Comparison of ENCODE assay signal across 8 cellular contexts in the genomic region with DNA sequence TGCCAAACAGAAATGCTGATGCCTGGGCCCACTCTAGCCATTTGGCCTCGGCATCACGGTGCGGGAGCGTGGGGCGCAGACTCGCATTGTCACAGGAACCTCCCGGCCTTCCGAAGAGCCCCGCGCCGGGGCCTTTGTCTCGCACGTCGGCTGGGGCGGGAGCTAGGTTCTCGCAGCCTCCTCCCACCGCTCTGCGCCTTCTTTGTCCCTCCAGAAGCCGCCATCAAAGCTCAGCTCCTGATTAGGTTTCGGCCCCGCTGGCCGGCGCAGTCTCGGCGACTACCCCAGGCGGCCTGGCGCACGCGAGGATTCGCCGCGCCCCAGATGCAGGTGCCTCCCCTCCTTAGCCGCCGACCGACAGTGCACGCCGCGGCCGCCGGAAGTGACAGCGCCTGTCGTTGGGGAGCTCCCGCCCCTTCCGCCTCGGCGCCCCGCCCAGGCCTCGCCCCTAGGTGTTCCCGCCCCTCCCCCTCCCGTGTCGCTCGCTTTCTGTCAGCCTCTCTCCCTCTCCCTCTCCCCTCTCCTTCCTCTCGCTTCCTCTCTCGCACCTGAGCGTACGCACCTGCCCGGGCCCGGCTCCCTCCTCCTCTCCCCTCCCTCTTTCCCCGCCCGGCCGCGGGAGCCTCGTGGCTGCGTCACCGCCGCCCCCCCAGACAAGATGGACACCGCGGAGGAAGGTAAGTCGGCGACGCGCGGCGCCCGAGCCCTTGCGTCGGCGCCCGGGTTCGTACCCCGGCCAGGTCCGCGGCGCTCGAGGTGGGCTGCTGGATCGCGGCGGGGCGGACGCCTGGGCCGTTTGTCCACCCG. TPM values are rescaled to one million over a fixed set of nuclear protein-coding genes. Genes with fewer than 3 reads are reported as not detected.
DNase-seq lines count a peak whose midpoint lies in the region; ATAC-seq and TF ChIP-seq lines count a peak whose summit lies in the region.

MARCHF6 (plus strand) TSS at position 455 of the 807 bp plus-strand sequence; CDS start at position 659, 204 bp downstream.

- POLR2A ChIA-PET in BJ (lab: Charles Lee) = interaction anchor here (0.5 kb wide), 1 partner anchor 40 kb away, joined by 3 read pairs; no protein-coding TSS in a partner anchor

- no peak for TF ChIP-seq CTCF in BJ (IDR thresholded peaks at IDR 0.05; ENCODE audit: insufficient read depth, low read depth, low read length)

- CTCF ChIA-PET in BJ (lab: Yijun Ruan, JAX) = interaction anchor here (0.9 to 1.7 kb wide), 5 partner anchors 24 to 88 kb away, joined by 3 to 8 read pairs (median 3); no protein-coding TSS in a partner anchor

- DNase-seq in BJ (ENCODE audit: low read depth) (no peak), NCI-H69 (lab: John Stamatoyannopoulos, UW) (peak; percentile 99), dedifferentiated amniotic fluid mesenchymal stem cell (ENCODE audit: extremely low spot score) (peak; percentile 84), left lobe of liver (ENCODE audit: low spot score) (peak; percentile 96)
- DNase-seq in activated CD4-positive, alpha-beta T cell treated with anti-CD3 and anti-CD28 coated beads, Interleukin-2, amount 50 U/mL, for 1 hour = peak; percentile 97
- DNase-seq in stimulated activated CD4-positive, alpha-beta T cell treated with anti-CD3 and anti-CD28 coated beads, Interleukin-2, amount 100 ng/mL, for 24 hours = peak; percentile 96 to 97

- H3K27me3 ChIP-seq in BJ (ENCODE audit: control insufficient read depth, insufficient read depth, low read length) = no peaks in the 10 kb centered on the region

- ATAC-seq in GM19351 (IDR thresholded peaks at IDR 0.05; ENCODE audit: unreplicated experiment) (peak; percentile 84), HG03520 (IDR thresholded peaks at IDR 0.05; ENCODE audit: unreplicated experiment) (peak; percentile 86), left lobe of liver (peak; percentile 95)

- H3K36me3 ChIP-seq in BJ (ENCODE audit: control insufficient read depth, insufficient read depth, low read length) = no peaks in the 10 kb centered on the region

- peak within 1 kb of the TSS; percentile 79 for H3K4me3 ChIP-seq in BJ (ENCODE audit: low read depth, low read length)

RNA-seq across cellular contexts. Expression of gene MARCHF6, which starts in this region (rescaled TPM):
- 110 and 174 TPM in 2 replicates for polyA plus RNA-seq in BJ (2011; rRNA removed)
- 217 and 234 TPM in 2 replicates for polyA minus RNA-seq in BJ (2011; rRNA and poly(A)+ RNA removed)
- total RNA-seq in left lobe of liver = 67.4 TPM
